1 cellular context compared by ENCODE assay signal in the genomic region with DNA sequence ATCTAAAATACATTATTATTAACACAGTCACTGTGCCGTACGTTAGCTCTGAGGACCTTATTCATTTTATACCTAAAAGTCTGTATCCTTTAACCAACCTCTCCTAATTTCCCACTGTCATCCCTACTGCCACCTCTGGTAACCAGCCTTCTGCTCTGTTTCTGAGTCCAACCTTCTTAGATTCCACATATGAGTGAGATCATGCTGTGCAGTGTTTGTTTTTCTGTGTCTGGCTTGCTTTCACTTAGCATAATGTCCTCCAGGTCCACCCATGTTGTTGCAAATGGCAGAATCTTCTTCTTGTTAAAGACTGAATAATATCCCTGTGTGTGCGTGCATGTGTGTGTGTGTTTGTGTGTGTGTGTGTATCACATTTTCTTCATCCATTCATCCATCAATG.
TF ChIP-seq lines count a peak whose summit lies in the region.

No MANE protein-coding gene starts in this region.

TF ChIP-seq in IMR-90, 13 proteins besides CTCF, POLR2A, EP300 and RAD21 (continued from another document):
- TF ChIP-seq, protein P1, sequence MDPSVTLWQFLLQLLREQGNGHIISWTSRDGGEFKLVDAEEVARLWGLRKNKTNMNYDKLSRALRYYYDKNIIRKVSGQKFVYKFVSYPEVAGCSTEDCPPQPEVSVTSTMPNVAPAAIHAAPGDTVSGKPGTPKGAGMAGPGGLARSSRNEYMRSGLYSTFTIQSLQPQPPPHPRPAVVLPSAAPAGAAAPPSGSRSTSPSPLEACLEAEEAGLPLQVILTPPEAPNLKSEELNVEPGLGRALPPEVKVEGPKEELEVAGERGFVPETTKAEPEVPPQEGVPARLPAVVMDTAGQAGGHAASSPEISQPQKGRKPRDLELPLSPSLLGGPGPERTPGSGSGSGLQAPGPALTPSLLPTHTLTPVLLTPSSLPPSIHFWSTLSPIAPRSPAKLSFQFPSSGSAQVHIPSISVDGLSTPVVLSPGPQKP (IDR thresholded peaks at IDR 0.05; ENCODE audit: borderline replicate concordance, low read depth, low read length), result no peak
- TF ChIP-seq, protein P2, sequence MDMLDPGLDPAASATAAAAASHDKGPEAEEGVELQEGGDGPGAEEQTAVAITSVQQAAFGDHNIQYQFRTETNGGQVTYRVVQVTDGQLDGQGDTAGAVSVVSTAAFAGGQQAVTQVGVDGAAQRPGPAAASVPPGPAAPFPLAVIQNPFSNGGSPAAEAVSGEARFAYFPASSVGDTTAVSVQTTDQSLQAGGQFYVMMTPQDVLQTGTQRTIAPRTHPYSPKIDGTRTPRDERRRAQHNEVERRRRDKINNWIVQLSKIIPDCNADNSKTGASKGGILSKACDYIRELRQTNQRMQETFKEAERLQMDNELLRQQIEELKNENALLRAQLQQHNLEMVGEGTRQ (IDR thresholded peaks at IDR 0.05; ENCODE audit: low read depth, low read length), result no peak
- no peak for TF ChIP-seq RFX5 (IDR thresholded peaks at IDR 0.05; ENCODE audit: low read depth, low read length)
- no peak for TF ChIP-seq CHD1 (IDR thresholded peaks at IDR 0.05; ENCODE audit: low read depth, low read length)
- TF ChIP-seq CEBPB (IDR thresholded peaks at IDR 0.05; ENCODE audit: low read depth, low read length), result no peak
TF ChIP-seq in IMR-90: peak in this region for 0.
